ENCODE assay signal across 1 cellular context in the genomic region with DNA sequence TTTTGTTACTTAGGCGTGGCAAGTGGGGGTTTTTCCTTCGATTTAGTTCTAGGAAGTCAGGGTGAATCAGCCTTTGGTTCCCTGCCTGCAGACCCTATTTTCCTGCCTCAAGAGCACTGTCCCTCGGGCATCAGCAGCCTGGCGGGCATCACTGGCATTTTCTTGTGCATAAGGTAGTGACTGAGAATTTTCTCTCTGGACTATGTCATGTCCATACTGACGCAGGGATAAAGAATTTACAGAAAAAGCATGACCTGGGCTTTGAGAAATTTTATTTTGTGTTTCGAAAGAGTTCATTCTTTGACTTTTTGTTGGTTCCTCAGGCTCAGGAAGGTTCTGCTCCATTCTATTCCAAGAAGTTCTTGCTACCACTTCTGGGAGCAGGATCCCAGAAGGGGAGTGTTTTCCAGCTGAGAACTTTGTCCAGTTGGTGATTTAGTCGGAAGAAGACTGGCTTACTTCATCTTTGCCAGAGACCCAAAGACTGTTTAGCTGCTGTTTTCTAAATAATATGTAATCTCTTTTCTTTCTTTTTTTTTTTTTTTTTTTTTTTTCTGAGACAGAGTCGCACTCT.
TF ChIP-seq lines count a peak whose summit lies in the region.

No MANE protein-coding gene starts in this region.

TF ChIP-seq in WTC11, 78 proteins besides CTCF, POLR2A, EP300 and RAD21 (continued from another document):
- TF ChIP-seq, protein P1, sequence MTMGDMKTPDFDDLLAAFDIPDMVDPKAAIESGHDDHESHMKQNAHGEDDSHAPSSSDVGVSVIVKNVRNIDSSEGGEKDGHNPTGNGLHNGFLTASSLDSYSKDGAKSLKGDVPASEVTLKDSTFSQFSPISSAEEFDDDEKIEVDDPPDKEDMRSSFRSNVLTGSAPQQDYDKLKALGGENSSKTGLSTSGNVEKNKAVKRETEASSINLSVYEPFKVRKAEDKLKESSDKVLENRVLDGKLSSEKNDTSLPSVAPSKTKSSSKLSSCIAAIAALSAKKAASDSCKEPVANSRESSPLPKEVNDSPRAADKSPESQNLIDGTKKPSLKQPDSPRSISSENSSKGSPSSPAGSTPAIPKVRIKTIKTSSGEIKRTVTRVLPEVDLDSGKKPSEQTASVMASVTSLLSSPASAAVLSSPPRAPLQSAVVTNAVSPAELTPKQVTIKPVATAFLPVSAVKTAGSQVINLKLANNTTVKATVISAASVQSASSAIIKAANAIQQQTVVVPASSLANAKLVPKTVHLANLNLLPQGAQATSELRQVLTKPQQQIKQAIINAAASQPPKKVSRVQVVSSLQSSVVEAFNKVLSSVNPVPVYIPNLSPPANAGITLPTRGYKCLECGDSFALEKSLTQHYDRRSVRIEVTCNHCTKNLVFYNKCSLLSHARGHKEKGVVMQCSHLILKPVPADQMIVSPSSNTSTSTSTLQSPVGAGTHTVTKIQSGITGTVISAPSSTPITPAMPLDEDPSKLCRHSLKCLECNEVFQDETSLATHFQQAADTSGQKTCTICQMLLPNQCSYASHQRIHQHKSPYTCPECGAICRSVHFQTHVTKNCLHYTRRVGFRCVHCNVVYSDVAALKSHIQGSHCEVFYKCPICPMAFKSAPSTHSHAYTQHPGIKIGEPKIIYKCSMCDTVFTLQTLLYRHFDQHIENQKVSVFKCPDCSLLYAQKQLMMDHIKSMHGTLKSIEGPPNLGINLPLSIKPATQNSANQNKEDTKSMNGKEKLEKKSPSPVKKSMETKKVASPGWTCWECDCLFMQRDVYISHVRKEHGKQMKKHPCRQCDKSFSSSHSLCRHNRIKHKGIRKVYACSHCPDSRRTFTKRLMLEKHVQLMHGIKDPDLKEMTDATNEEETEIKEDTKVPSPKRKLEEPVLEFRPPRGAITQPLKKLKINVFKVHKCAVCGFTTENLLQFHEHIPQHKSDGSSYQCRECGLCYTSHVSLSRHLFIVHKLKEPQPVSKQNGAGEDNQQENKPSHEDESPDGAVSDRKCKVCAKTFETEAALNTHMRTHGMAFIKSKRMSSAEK (CRISPR knock-in tag; IDR thresholded peaks at IDR 0.05; ENCODE audit: borderline replicate concordance): no peak
- TF ChIP-seq MYBL2 (CRISPR knock-in tag; IDR thresholded peaks at IDR 0.05) (no peak), ZNF671 (CRISPR knock-in tag; IDR thresholded peaks at IDR 0.05) (no peak), ELF4 (CRISPR knock-in tag; IDR thresholded peaks at IDR 0.05; ENCODE audit: low read depth) (no peak)
- TF ChIP-seq, protein P2, sequence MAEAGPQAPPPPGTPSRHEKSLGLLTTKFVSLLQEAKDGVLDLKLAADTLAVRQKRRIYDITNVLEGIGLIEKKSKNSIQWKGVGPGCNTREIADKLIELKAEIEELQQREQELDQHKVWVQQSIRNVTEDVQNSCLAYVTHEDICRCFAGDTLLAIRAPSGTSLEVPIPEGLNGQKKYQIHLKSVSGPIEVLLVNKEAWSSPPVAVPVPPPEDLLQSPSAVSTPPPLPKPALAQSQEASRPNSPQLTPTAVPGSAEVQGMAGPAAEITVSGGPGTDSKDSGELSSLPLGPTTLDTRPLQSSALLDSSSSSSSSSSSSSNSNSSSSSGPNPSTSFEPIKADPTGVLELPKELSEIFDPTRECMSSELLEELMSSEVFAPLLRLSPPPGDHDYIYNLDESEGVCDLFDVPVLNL (CRISPR knock-in tag; IDR thresholded peaks at IDR 0.05; ENCODE audit: borderline replicate concordance, low read depth): no peak
